In the genomic region with DNA sequence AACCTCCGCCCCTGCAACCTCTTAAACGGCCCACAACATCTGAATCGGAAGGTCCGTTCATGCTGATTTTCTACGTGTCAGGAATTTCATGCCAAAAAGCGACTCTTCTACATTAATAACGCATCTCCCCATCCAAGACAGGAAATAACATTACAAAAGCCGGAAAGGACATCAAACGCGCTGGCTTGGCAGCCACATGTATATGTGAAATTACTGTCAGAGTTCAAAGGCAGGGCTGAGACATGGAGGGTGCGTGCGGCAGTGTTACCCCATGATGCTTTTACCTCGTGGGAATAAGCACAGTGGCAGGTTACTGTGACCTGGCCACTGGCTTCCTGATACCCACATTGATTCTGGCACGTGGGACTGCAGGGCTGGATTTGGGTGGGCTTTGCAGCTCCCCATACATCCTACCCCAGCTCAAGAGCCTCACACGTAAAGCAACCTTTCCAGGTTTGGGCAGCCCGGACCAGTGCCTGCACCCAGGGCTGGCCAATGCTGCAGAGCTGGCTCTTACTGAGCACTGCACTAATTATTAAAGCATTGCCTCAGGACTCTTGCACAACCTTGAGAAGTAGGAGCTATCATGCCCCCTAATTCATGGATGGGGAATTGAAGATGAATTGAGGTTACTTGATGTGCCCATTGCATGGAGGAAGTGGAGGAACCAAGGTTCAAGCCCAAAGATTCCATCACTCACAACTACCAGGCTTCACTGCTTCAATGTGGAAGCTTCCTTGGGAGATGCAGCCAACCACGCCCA, we compare ENCODE assay signal across 19 cellular contexts.
"Had no signal": no experiment of that assay in that cellular context is flagged by ENCODE, and none has a peak within 500 bp of the region (broad histone marks: within the 10 kb centered on the region; RNA-seq: fewer than 3 reads in every experiment).

No MANE protein-coding gene starts in this region.

- DNase-seq: activated CD4-positive, alpha-beta T cell treated with anti-CD3 and anti-CD28 coated beads, Interleukin-2, amount 50 U/mL, for 48 hours; activated gamma-delta T cell treated with Interleukin-2 at 50 U/mL for 16 hours; activated T-cell treated with anti-CD3 and anti-CD28 coated beads for 4 hours; amniotic stem cell; central memory CD4-positive, alpha-beta T cell; colonic mucosa; effector CD4-positive, alpha-beta T cell; esophagus squamous epithelium; gastrocnemius medialis; heart left ventricle; left ventricle myocardium superior; mucosa of descending colon; naive B cell; ovary; spleen; stimulated activated naive CD4-positive, alpha-beta T cell had no signal

- ATAC-seq: gastrocnemius medialis, left ventricle myocardium superior, mucosa of descending colon had no signal

- H3K4me1 ChIP-seq: colonic mucosa, gastrocnemius medialis, heart left ventricle, spleen had no signal

- H3K36me3 Mint-ChIP-seq: activated naive CD8-positive, alpha-beta T cell; memory B cell; naive B cell had no signal

- H3K4me3 Mint-ChIP-seq: activated naive CD8-positive, alpha-beta T cell; activated T-helper 1 cell treated with anti-CD3 and anti-CD28 coated beads, Interleukin-12 subunit alpha, Interleukin-12 subunit beta, Interleukin-2, Interleukin-4 antibody, amounts not matched to agents 30 ng/mL and 10 ng/mL and 1 ng/mL, durations not matched to agents 14 hours and 24 hours and 36 hours; memory B cell; naive B cell had no signal

- H3K9me3 Mint-ChIP-seq: activated T-helper 1 cell treated with anti-CD3 and anti-CD28 coated beads, Interleukin-12 subunit alpha, Interleukin-12 subunit beta, Interleukin-2, Interleukin-4 antibody, amounts not matched to agents 30 ng/mL and 10 ng/mL and 1 ng/mL, durations not matched to agents 14 hours and 24 hours and 36 hours; memory B cell had no signal

- H3K27ac Mint-ChIP-seq: activated naive CD8-positive, alpha-beta T cell; activated T-helper 1 cell treated with anti-CD3 and anti-CD28 coated beads, Interleukin-12 subunit alpha, Interleukin-12 subunit beta, Interleukin-2, Interleukin-4 antibody, amounts not matched to agents 30 ng/mL and 10 ng/mL and 1 ng/mL, durations not matched to agents 14 hours and 24 hours and 36 hours; memory B cell had no signal

- H3K4me3 ChIP-seq: colonic mucosa, esophagus squamous epithelium, gastrocnemius medialis, heart left ventricle, mucosa of descending colon, ovary, spleen had no signal

- H3K9me3 ChIP-seq: colonic mucosa, esophagus squamous epithelium, gastrocnemius medialis, mucosa of descending colon, ovary, spleen had no signal

- H3K4me1 Mint-ChIP-seq: memory B cell, naive B cell had no signal

- H3K27ac ChIP-seq: colonic mucosa, esophagus squamous epithelium, gastrocnemius medialis, heart left ventricle, ovary, spleen had no signal

- H3K27me3 ChIP-seq: colonic mucosa, esophagus squamous epithelium, ovary had no signal

- H3K36me3 ChIP-seq: colonic mucosa, esophagus squamous epithelium, gastrocnemius medialis, heart left ventricle, ovary, spleen had no signal
